In the genomic region with DNA sequence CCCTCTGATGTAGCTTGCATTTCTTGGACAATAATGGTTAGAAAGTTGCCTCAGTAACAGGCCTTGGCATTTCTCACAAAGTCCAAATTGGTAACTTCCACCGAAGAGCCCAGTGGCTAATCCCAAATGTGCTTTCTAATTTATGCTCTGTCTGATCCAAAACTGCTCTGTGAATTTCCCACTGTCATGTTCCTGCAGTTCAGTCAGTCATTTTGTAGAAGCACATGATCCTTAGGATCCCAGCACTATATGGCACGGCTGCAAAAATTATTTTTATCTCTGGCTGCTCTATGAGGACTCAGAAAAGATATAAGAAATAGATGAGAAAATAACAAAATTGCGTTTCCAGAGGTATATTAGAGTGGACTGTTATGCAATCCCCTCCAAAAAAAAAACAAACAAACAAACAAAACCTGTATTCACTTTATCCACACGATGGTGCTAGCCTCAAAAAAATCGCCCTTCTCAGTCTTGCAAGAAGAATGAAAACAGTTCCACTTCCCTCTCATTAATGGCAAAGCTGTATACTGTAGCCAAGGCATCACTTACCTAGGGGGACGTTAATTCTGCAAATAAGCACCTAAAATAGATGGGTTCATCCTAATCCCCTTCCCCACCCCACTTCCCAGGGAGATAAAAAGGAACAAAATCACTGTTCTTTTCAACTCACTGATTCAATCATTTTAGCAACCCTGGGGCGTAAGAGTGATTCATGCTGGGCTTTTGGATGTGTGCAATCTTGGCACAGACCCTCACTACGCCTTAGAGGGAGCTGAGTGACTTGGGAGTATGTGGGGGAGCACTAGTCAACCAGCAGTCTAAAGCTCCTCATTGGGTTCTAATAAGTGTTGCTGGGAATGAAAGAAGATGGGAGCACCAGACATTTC, we compare ENCODE assay signal across 8 cellular contexts.
A peak's percentile ranks its signal among the peaks of the same experiment; 100 is the strongest.
DNase-seq lines count a peak whose midpoint lies in the region; ATAC-seq, FAIRE-seq and TF ChIP-seq lines count a peak whose summit lies in the region.

No MANE protein-coding gene starts in this region.

- in situ Hi-C loops in Panc1 (cut with HindIII; ENCODE audit: low pct_unique_long_range_greater_than_20kb, low sequenced_read_pairs): no loop called here

- H3K9me3 ChIP-seq in Panc1 (ENCODE audit: control insufficient read depth, insufficient read depth, low read depth, low read length): no peaks in the 10 kb centered on the region

- ATAC-seq in HG03439 (IDR thresholded peaks at IDR 0.05; ENCODE audit: unreplicated experiment): peak; percentile 73
- peak; percentile 78 for ATAC-seq in Panc1

- no TSS peak for BruUV-seq in Panc1 (replicated peaks; lab: Mats Ljungman, UMichigan)

- peak; percentile 60 for FAIRE-seq in A204.1 (lab: Jason Lieb, UNC)

- peak; percentile 33; the same call in 1 of the 2 replicates for TF ChIP-seq CTCF in GM12874 (IDR thresholded peaks at IDR 0.05; ENCODE audit: insufficient read depth, low read depth, low read length)
- peak; percentile 69 for TF ChIP-seq CTCF in Panc1 (IDR thresholded peaks at IDR 0.05)

- no peaks in the 10 kb centered on the region for H3K36me3 ChIP-seq in Panc1 (ENCODE audit: control insufficient read depth, insufficient read depth, low read length)
- no peaks in the 10 kb centered on the region for H3K36me3 ChIP-seq in H7 (replicated peaks; ENCODE audit: control insufficient read depth, insufficient read depth, low read length)

- POLR2A ChIA-PET in Panc1 (lab: Charles Lee): interaction anchor here (0.7 kb wide), 1 partner anchor 352 kb away, joined by 3 read pairs; no protein-coding TSS in a partner anchor

- no peak overlapping the region for H3K27ac ChIP-seq in Panc1 (ENCODE audit: low read length)
- H3K27ac ChIP-seq in epithelial cell of prostate: no peak overlapping the region

- no peak for DNase-seq in Panc1 (ENCODE audit: low read depth, low spot score)
- DNase-seq in epithelial cell of prostate (ENCODE audit: low read depth, low spot score): peak; percentile 14
- peak; percentile 77 for DNase-seq in myocyte (ENCODE audit: low read depth)
- DNase-seq in T-helper 9 cell: no peak
- no peak for DNase-seq in H7

- H3K4me1 ChIP-seq in Panc1 (ENCODE audit: control insufficient read depth, insufficient read depth, low read length): no peaks in the 10 kb centered on the region

- intact Hi-C loops in Panc1 (cut with micrococcal nuclease; ENCODE audit: unreplicated experiment): loop anchor here (1.0 to 5.0 kb wide), 4 partner anchors 357 to 687 kb away; no protein-coding TSS in a partner anchor

- H3K27me3 ChIP-seq in Panc1 (ENCODE audit: control insufficient read depth, insufficient read depth, low read length) (no peaks in the 10 kb centered on the region), H7 (ENCODE audit: control insufficient read depth, insufficient read depth, low read length) (no peaks in the 10 kb centered on the region)

- CTCF ChIA-PET in Panc1 (lab: Charles Lee): interaction anchor here (0.7 to 1.4 kb wide), 4 partner anchors 259 to 1091 kb away, joined by 3 to 4 read pairs (median 3); no protein-coding TSS in a partner anchor

- H3K4me3 ChIP-seq in Panc1 (ENCODE audit: low read depth in 2 of 2, low read length in 2 of 2) (no peak overlapping the region), H7 (ENCODE audit: insufficient read depth, low read depth, low read length) (no peak overlapping the region)

Comparison
In these comparisons a context has a peak if more than half of its experiments do, and no peak if none do; other contexts are left out.
1. DNase-seq: peak in epithelial cell of prostate (single experiment) and myocyte (single experiment); none in Panc1 (single experiment), T-helper 9 cell (single experiment) and H7 (single experiment).